Comparison of ENCODE assay signal across 27 cellular contexts in the genomic region with DNA sequence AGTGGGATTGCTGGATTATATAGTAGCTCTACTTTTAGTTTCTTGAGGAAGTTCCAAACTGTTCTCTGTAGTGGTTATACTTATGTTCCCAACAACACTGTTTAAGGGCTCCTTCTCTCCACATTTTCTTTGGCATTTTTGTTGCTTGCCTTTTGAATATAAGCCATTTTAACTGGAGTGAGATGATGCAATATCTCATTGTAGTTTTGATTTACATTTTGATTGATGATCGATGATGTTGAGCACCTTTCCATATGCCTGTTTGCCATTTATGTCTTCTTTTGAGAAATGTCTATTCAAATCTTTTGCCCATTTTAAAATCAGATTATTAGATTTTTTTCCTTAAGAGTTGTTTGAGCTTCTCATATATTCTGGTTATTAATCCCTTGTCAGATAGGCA.
"Had no signal": no experiment of that assay in that cellular context is flagged by ENCODE, and none has a peak within 500 bp of the region (broad histone marks: within the 10 kb centered on the region; RNA-seq: fewer than 3 reads in every experiment).

No MANE protein-coding gene starts in this region.

- H3K4me3 ChIP-seq: stomach, suprapubic skin, testis, thoracic aorta, thyroid gland, tibial artery, tibial nerve, transverse colon, upper lobe of left lung, upper lobe of right lung, uterus, vagina had no signal

- FAIRE-seq: urothelium cell line had no signal

- H3K27me3 ChIP-seq: stomach, suprapubic skin, testis, thyroid gland, tibial artery, tibial nerve, transverse colon, upper lobe of left lung, upper lobe of right lung, uterus, vagina had no signal

- DNase-seq: stimulated activated CD4-positive, alpha-beta T cell treated with anti-CD3 and anti-CD28 coated beads, Interleukin-2, amount 100 ng/mL, for 48 hours; stimulated activated CD4-positive, alpha-beta T cell treated with anti-CD3 and anti-CD28 coated beads, Interleukin-4, amount 100 ng/mL, for 1 hour; stimulated activated CD4-positive, alpha-beta T cell treated with anti-CD3 and anti-CD28 coated beads, Interleukin-4, amount 100 ng/mL, for 24 hours; stimulated activated CD4-positive, alpha-beta T cell treated with anti-CD3 and anti-CD28 coated beads, Interleukin-4, amount 100 ng/mL, for 4 hours; stimulated activated CD8-positive, alpha-beta memory T cell treated with anti-CD3 and anti-CD28 coated beads, Interleukin-4, amount 100 ng/mL, for 48 hours; stimulated activated naive B cell treated with anti-CD40 and anti-IgM and Interleukin-4, amounts not matched to agents 10 μg/mL and 1 μg/mL and 100 μg/mL, for 72 hours; stimulated activated naive CD4-positive, alpha-beta T cell; stimulated activated naive CD4-positive, alpha-beta T cell treated with Interleukin-2 at 50 U/mL for 16 hours; stimulated activated naive CD8-positive, alpha-beta T cell treated with anti-CD3 and anti-CD28 coated beads, Interleukin-15, amount 100 ng/mL, for 72 hours; stimulated activated naive CD8-positive, alpha-beta T cell treated with anti-CD3 and anti-CD28 coated beads, Interleukin-15, Interleukin-2, amounts not matched to agents 100 U/mL and 50 U/mL, for 24 hours; stomach; substantia nigra; testis; thyroid gland; tibial artery; transverse colon; trophoblast cell; upper lobe of left lung; upper lobe of right lung; uterus had no signal

- H3K27ac ChIP-seq: stomach, suprapubic skin, testis, thoracic aorta, thyroid gland, tibial artery, tibial nerve, transverse colon, upper lobe of left lung, upper lobe of right lung, uterus, vagina had no signal

- ATAC-seq: stimulated activated effector memory CD8-positive, alpha-beta T cell treated with anti-CD3 and anti-CD28 coated beads, Interleukin-12 subunit alpha, Interleukin-12 subunit beta, amount 100 ng/mL, for 72 hours; stimulated activated memory B cell treated with anti-CD40 and anti-IgM and Interleukin-4, amounts not matched to agents 10 μg/mL and 1 μg/mL and 100 μg/mL, for 72 hours; stimulated activated naive B cell treated with anti-CD40 and anti-IgM and Interleukin-4, amounts not matched to agents 10 μg/mL and 1 μg/mL and 100 μg/mL, for 72 hours; stimulated activated naive CD8-positive, alpha-beta T cell treated with anti-CD3 and anti-CD28 coated beads, Interleukin-15, amount 100 ng/mL, for 72 hours; stimulated activated naive CD8-positive, alpha-beta T cell treated with anti-CD3 and anti-CD28 coated beads, Interleukin-15, Interleukin-2, amounts not matched to agents 100 U/mL and 50 U/mL, for 24 hours; upper lobe of right lung had no signal

- H3K4me1 ChIP-seq: suprapubic skin, testis, tibial artery, upper lobe of right lung, uterus, vagina had no signal

- H3K9me3 ChIP-seq: suprapubic skin, testis, thoracic aorta, thyroid gland, upper lobe of left lung, upper lobe of right lung, uterus, vagina had no signal

- H3K36me3 ChIP-seq: stomach, suprapubic skin, thoracic aorta, thyroid gland, tibial artery, tibial nerve, transverse colon, upper lobe of left lung, upper lobe of right lung, uterus, vagina had no signal
